In genomic region chr2:128405981-128406601, GRCh38 we compare ENCODE assay signal across 21 cellular contexts.
DNase-seq lines count a peak whose midpoint lies in the region; ATAC-seq and TF ChIP-seq lines count a peak whose summit lies in the region.
"Had no signal": no experiment of that assay in that cellular context is flagged by ENCODE, and none has a peak within 500 bp of the region (broad histone marks: within the 10 kb centered on the region; RNA-seq: fewer than 3 reads in every experiment).

No MANE protein-coding gene starts in this region.

- H3K14ac ChIP-seq in neuronal stem cell (ENCODE audit: low read length), result peak overlapping the region; percentile 23

- H3K4me1 ChIP-seq in left ventricle myocardium inferior, result no peaks in the 10 kb centered on the region
- peaks cover 9 to 25% of the 10 kb centered on the region in 2 donors for H3K4me1 ChIP-seq in neuronal stem cell (ENCODE audit: control insufficient read depth in 2 of 2, insufficient read depth in 1 of 2, low read depth in 1 of 2, low read length in 2 of 2)
- H3K4me1 ChIP-seq in colonic mucosa, result no peaks in the 10 kb centered on the region

- no peaks in the 10 kb centered on the region for H3K27me3 ChIP-seq in left ventricle myocardium inferior (ENCODE audit: low read depth)
- no peaks in the 10 kb centered on the region for H3K27me3 ChIP-seq in neuronal stem cell (ENCODE audit: control insufficient read depth in 3 of 3, insufficient read depth in 3 of 3, low read depth in 1 of 3, low read length in 3 of 3)
- no peaks in the 10 kb centered on the region for H3K27me3 ChIP-seq in colonic mucosa

- H2BK12ac ChIP-seq in neuronal stem cell (ENCODE audit: low read length), result peak overlapping the region; percentile 2

- no CpG with 5 or more reads among the region's 6 CpGs for WGBS in neuronal stem cell (ENCODE audit: extremely low coverage in 2 of 2, insufficient read length in 2 of 2, insufficient replicate concordance in 1 of 2), 2 donors

- H3K9me3 ChIP-seq in left ventricle myocardium inferior (replicated peaks) (no peaks in the 10 kb centered on the region), neuronal stem cell (replicated peaks in 1 of 2; ENCODE audit: control insufficient read depth in 2 of 2, insufficient read depth in 1 of 2, low read depth in 1 of 2, low read length in 2 of 2) (no peaks in the 10 kb centered on the region), colonic mucosa (no peaks in the 10 kb centered on the region)

- peaks cover 2% of the 10 kb centered on the region for H3K79me1 ChIP-seq in neuronal stem cell (ENCODE audit: low read depth, low read length)

- H3K36me3 ChIP-seq in left ventricle myocardium inferior (no peaks in the 10 kb centered on the region), neuronal stem cell (replicated peaks in 1 of 2; ENCODE audit: control insufficient read depth in 2 of 2, insufficient read depth in 2 of 2, low read length in 2 of 2) (no peaks in the 10 kb centered on the region), colonic mucosa (no peaks in the 10 kb centered on the region)

- no peak overlapping the region for H4K8ac ChIP-seq in neuronal stem cell (ENCODE audit: low read depth, low read length)

- no peak overlapping the region for H3K4me3 ChIP-seq in left ventricle myocardium inferior
- no peak overlapping the region for H3K4me3 ChIP-seq in coronary artery
- H3K4me3 ChIP-seq in neuronal stem cell (ENCODE audit: low read length in 2 of 2), result no peak overlapping the region
- no peak overlapping the region for H3K4me3 ChIP-seq in colonic mucosa

- no peak overlapping the region for H4K91ac ChIP-seq in neuronal stem cell (ENCODE audit: low read depth, low read length, poor library complexity)

- no peak overlapping the region for H3K4ac ChIP-seq in neuronal stem cell (ENCODE audit: low read length)

- no peak overlapping the region for H3K27ac ChIP-seq in left ventricle myocardium inferior (replicated peaks)
- no peak overlapping the region for H3K27ac ChIP-seq in coronary artery
- H3K27ac ChIP-seq in neuronal stem cell (replicated peaks; ENCODE audit: low read length), result no peak overlapping the region
- no peak overlapping the region for H3K27ac ChIP-seq in colonic mucosa

- intact Hi-C loops in cardiac septum (cut with DNase I), result no loop called here
- intact Hi-C loops in left ventricle myocardium inferior (cut with micrococcal nuclease), result no loop called here
- intact Hi-C loops in colonic mucosa (cut with DNase I), result no loop called here

- peak overlapping the region; percentile 77 for H2BK15ac ChIP-seq in neuronal stem cell (ENCODE audit: low read length)

- no peak for ATAC-seq in HG03520 (IDR thresholded peaks at IDR 0.05; ENCODE audit: unreplicated experiment)
- ATAC-seq: stimulated activated naive CD8-positive, alpha-beta T cell treated with anti-CD3 and anti-CD28 coated beads, Interleukin-15, Interleukin-2, amounts not matched to agents 100 U/mL and 50 U/mL, for 24 hours had no signal

- peak overlapping the region; percentile 78 for H3K18ac ChIP-seq in neuronal stem cell (ENCODE audit: low read length)

- no peak overlapping the region for H2BK120ac ChIP-seq in neuronal stem cell (ENCODE audit: low read depth, low read length)

- H2BK5ac ChIP-seq in neuronal stem cell (ENCODE audit: low read length), result no peak overlapping the region

- H3K4me2 ChIP-seq in neuronal stem cell (ENCODE audit: insufficient read depth, low read length, poor library complexity, severe bottlenecking), result no peak overlapping the region

- H3K9ac ChIP-seq in neuronal stem cell (ENCODE audit: low read depth, low read length, poor library complexity) (no peak overlapping the region), colonic mucosa (ENCODE audit: low read depth in 2 of 2, low read length in 2 of 2) (no peak overlapping the region)

- peak overlapping the region; percentile 61 for H2AFZ ChIP-seq in neuronal stem cell (ENCODE audit: low read length)

- H2AK5ac ChIP-seq in neuronal stem cell (ENCODE audit: low read depth, low read length), result no peak overlapping the region

- TF ChIP-seq CTCF in left ventricle myocardium inferior (IDR thresholded peaks at IDR 0.05; ENCODE audit: borderline replicate concordance), result no peak
- TF ChIP-seq CTCF in coronary artery (IDR thresholded peaks at IDR 0.05), result no peak
- TF ChIP-seq CTCF in colonic mucosa (IDR thresholded peaks at IDR 0.05), result no peak

- H3K23ac ChIP-seq in neuronal stem cell (ENCODE audit: low read depth, low read length, poor library complexity), result peak overlapping the region; percentile 17

- peak; percentile 69 for DNase-seq in cardiac septum (ENCODE audit: low spot score)
- DNase-seq in left ventricle myocardium inferior, result no peak
- peak; percentile 45 for DNase-seq in coronary artery (ENCODE audit: low spot score)
- no peak for DNase-seq in neuronal stem cell (ENCODE audit: low spot score)
- no peak for DNase-seq in NCI-H2171 treated with DMSO at 0.1 percent for 48 hours (lab: John Stamatoyannopoulos, UW)
- DNase-seq in NCI-H187 treated with DMSO at 0.1 percent for 48 hours (lab: John Stamatoyannopoulos, UW), result no peak
- DNase-seq in colonic mucosa, result no peak
- DNase-seq: activated CD4-positive, alpha-beta T cell treated with anti-CD3 and anti-CD28 coated beads, Interleukin-2, amount 10 ng/mL, durations not matched to agents 24 days and 14 days; activated naive CD4-positive, alpha-beta T cell treated with Interleukin-2 at 50 U/mL for 16 hours; amygdala; central memory CD4-positive, alpha-beta T cell; DMS153; effector memory CD4-positive, alpha-beta T cell; GDM1; glutamatergic neuron; MV-4-11; NCI-H187; NCI-H446; RPMI8226; stimulated activated naive CD8-positive, alpha-beta T cell treated with anti-CD3 and anti-CD28 coated beads, Interleukin-15, Interleukin-2, amounts not matched to agents 100 U/mL and 50 U/mL, for 24 hours had no signal

Comparison
In these comparisons a context has a peak if more than half of its experiments do, and no peak if none do; other contexts are left out.
1. DNase-seq: peak in cardiac septum (single experiment) and coronary artery (single experiment); none in left ventricle myocardium inferior (single experiment), neuronal stem cell (single experiment), NCI-H2171 treated with DMSO at 0.1 percent for 48 hours (single experiment), NCI-H187 treated with DMSO at 0.1 percent for 48 hours (single experiment) and colonic mucosa (single experiment).